In genomic region chr19:12838893-12839656, GRCh38 we compare ENCODE assay signal across 9 cellular contexts. TPM values are rescaled to one million over a fixed set of nuclear protein-coding genes. Genes with fewer than 3 reads are reported as not detected.
A peak's percentile ranks its signal among the peaks of the same experiment; 100 is the strongest.
DNase-seq lines count a peak whose midpoint lies in the region; ATAC-seq and FAIRE-seq lines count a peak whose summit lies in the region.
"Had no signal": no experiment of that assay in that cellular context is flagged by ENCODE, and none has a peak within 500 bp of the region (broad histone marks: within the 10 kb centered on the region; RNA-seq: fewer than 3 reads in every experiment).

No MANE protein-coding gene starts in this region.

- H3K9me3 Mint-ChIP-seq in activated T-helper 17 cell treated with anti-CD3 and anti-CD28 coated beads, Interleukin-2, amount 50 U/mL, for 72 hours: no peaks in the 10 kb centered on the region

- no peaks in the 10 kb centered on the region for H3K36me3 ChIP-seq in mesodermal cell (ENCODE audit: control insufficient read depth, insufficient read depth, low read length)

- ATAC-seq in activated T-helper 17 cell treated with anti-CD3 and anti-CD28 coated beads, Interleukin-2, amount 50 U/mL, for 72 hours (replicated peaks): peak; percentile 62
- no peak for ATAC-seq in HG03565 (IDR thresholded peaks at IDR 0.05; ENCODE audit: unreplicated experiment)
- ATAC-seq in HG03354 (IDR thresholded peaks at IDR 0.05; ENCODE audit: poor library complexity, severe bottlenecking, unreplicated experiment): no peak

- H3K27me3 Mint-ChIP-seq in activated T-helper 17 cell treated with anti-CD3 and anti-CD28 coated beads, Interleukin-2, amount 50 U/mL, for 72 hours: peaks cover 50% of the 10 kb centered on the region

- H3K4me1 ChIP-seq in mesodermal cell (ENCODE audit: control insufficient read depth, insufficient read depth, low read length, poor library complexity, severe bottlenecking): no peaks in the 10 kb centered on the region

- DNase-seq in COR-L47 (lab: John Stamatoyannopoulos, UW) (peak; percentile 49), HTR-8/SVneo (ENCODE audit: insufficient read length, low spot score) (no peak), NCI-H774 (lab: John Stamatoyannopoulos, UW) (no peak), midbrain (lab: John Stamatoyannopoulos, UW) (no peak)

- H3K36me3 Mint-ChIP-seq in activated T-helper 17 cell treated with anti-CD3 and anti-CD28 coated beads, Interleukin-2, amount 50 U/mL, for 72 hours (ENCODE audit: low read depth): no peaks in the 10 kb centered on the region

- no peaks in the 10 kb centered on the region for H3K9me3 ChIP-seq in mesodermal cell (ENCODE audit: control insufficient read depth, low read length)

- peak overlapping the region; percentile 57 for H3K4me3 ChIP-seq in mesodermal cell (ENCODE audit: extremely low read depth, insufficient read depth, low read length, poor library complexity, severe bottlenecking)

- H3K4me3 Mint-ChIP-seq in activated T-helper 17 cell treated with anti-CD3 and anti-CD28 coated beads, Interleukin-2, amount 50 U/mL, for 72 hours: peak overlapping the region; percentile 58

- H3K4me1 Mint-ChIP-seq in activated T-helper 17 cell treated with anti-CD3 and anti-CD28 coated beads, Interleukin-2, amount 50 U/mL, for 72 hours: peaks cover 20% of the 10 kb centered on the region

- peak; percentile 62 for FAIRE-seq in HTR-8/SVneo (lab: Jason Lieb, UNC)

- WGBS in mesodermal cell (ENCODE audit: insufficient coverage in 2 of 2), 2 experiments: 60 to 69% methylated on average over 5 to 7 of the region's 19 CpGs

- H3K27ac ChIP-seq in mesodermal cell (ENCODE audit: low read depth, low read length, severe bottlenecking): no peak overlapping the region

- no peak overlapping the region for H3K27ac Mint-ChIP-seq in activated T-helper 17 cell treated with anti-CD3 and anti-CD28 coated beads, Interleukin-2, amount 50 U/mL, for 72 hours

RNA-seq across cellular contexts. Expression of gene MAST1, which starts 0.8 kb away (rescaled TPM):
- total RNA-seq in activated T-helper 17 cell treated with anti-CD3 and anti-CD28 coated beads, Interleukin-2, amount 50 U/mL, for 72 hours: 1 to 10 TPM; 2.4 to 2.6 TPM
- 11.9 TPM for polyA plus RNA-seq in mesodermal cell (2013, experiment 1 of 2)
- polyA plus RNA-seq in mesodermal cell (2013, experiment 2 of 2): 10.5 TPM

RNA-seq across cellular contexts. Expression of gene RTBDN, which starts 4.7 kb away (rescaled TPM):
- not detected for total RNA-seq in activated T-helper 17 cell treated with anti-CD3 and anti-CD28 coated beads, Interleukin-2, amount 50 U/mL, for 72 hours
- polyA plus RNA-seq in mesodermal cell (2013, experiment 1 of 2): 0.33 TPM
- polyA plus RNA-seq in mesodermal cell (2013, experiment 2 of 2): 0.46 TPM

RNA-seq across cellular contexts. Expression of gene RNASEH2A, which starts 32.7 kb away (rescaled TPM):
- 10 to 100 TPM; 30.1 to 53.5 TPM for total RNA-seq in activated T-helper 17 cell treated with anti-CD3 and anti-CD28 coated beads, Interleukin-2, amount 50 U/mL, for 72 hours
- polyA plus RNA-seq in mesodermal cell (2013, experiment 1 of 2): 38.9 TPM
- 30.3 TPM for polyA plus RNA-seq in mesodermal cell (2013, experiment 2 of 2)

RNA-seq across cellular contexts. Expression of gene THSD8, which starts 37.2 kb away (rescaled TPM):
- total RNA-seq in activated T-helper 17 cell treated with anti-CD3 and anti-CD28 coated beads, Interleukin-2, amount 50 U/mL, for 72 hours: 10 to 100 TPM; 25.5 to 32.7 TPM
- polyA plus RNA-seq in mesodermal cell (2013, experiment 1 of 2): 10.8 TPM
- polyA plus RNA-seq in mesodermal cell (2013, experiment 2 of 2): 12.0 TPM
- total RNA-seq: HT-29 had no signal

RNA-seq across cellular contexts. Expression of gene PRDX2, which starts 37.5 kb away (rescaled TPM):
- 100 to 1,000 TPM; 307 to 415 TPM for total RNA-seq in activated T-helper 17 cell treated with anti-CD3 and anti-CD28 coated beads, Interleukin-2, amount 50 U/mL, for 72 hours
- polyA plus RNA-seq in mesodermal cell (2013, experiment 1 of 2): 265 TPM
- 218 TPM for polyA plus RNA-seq in mesodermal cell (2013, experiment 2 of 2)
